26 cellular contexts compared by ENCODE assay signal in genomic region chr11:108016647-108017046, GRCh38.
"Had no signal": no experiment of that assay in that cellular context is flagged by ENCODE, and none has a peak within 500 bp of the region (broad histone marks: within the 10 kb centered on the region; RNA-seq: fewer than 3 reads in every experiment).

No MANE protein-coding gene starts in this region.

- H3K27me3 Mint-ChIP-seq: activated CD8-positive, alpha-beta T cell treated with anti-CD3 and anti-CD28 coated beads for 36 hours; activated naive CD4-positive, alpha-beta T cell treated with anti-CD3 and anti-CD28 coated beads, Interleukin-2, amount 10 ng/mL, durations not matched to agents 7 days and 5 days; brain; central memory CD8-positive, alpha-beta T cell had no signal

- H3K4me1 ChIP-seq: ascending aorta had no signal

- ATAC-seq: activated CD4-positive, CD25-positive, alpha-beta regulatory T cell treated with anti-CD3 and anti-CD28 coated beads, Interleukin-2, amount 50 U/mL, for 24 hours; activated CD8-positive, alpha-beta T cell treated with anti-CD3 and anti-CD28 coated beads for 36 hours; Panc1; Right ventricle myocardium inferior had no signal

- DNase-seq: activated CD4-positive, alpha-beta T cell treated with anti-CD3 and anti-CD28 coated beads for 4 hours; activated CD8-positive, alpha-beta memory T cell treated with anti-CD3 and anti-CD28 coated beads, Interleukin-2, amount 50 U/mL, for 4 hours; activated CD8-positive, alpha-beta T cell treated with anti-CD3 and anti-CD28 coated beads for 36 hours; activated gamma-delta T cell treated with Interleukin-2 at 50 U/mL for 16 hours; activated naive CD4-positive, alpha-beta T cell treated with anti-CD3 and anti-CD28 coated beads, Interleukin-2, amount 10 ng/mL, durations not matched to agents 7 days and 5 days; activated T-cell treated with anti-CD3 and anti-CD28 coated beads, Interleukin-2, amount 50 U/mL, for 1 hour; MM.1S; NCI-H1105; NCI-H1436; NCI-H1694 treated with DMSO at 0.1 percent for 48 hours; NCI-H2029 treated with DMSO at 0.1 percent for 48 hours; NCI-H345; NCI-H510A; NCI-H69; NK-92 treated with Interleukin-12 subunit alpha and Interleukin-12 subunit beta, amount 100 ng/mL, for 24 hours; OCI-M1; RPMI8226; SW 1271 had no signal

- H3K27ac Mint-ChIP-seq: activated naive CD4-positive, alpha-beta T cell treated with anti-CD3 and anti-CD28 coated beads, Interleukin-2, amount 10 ng/mL, durations not matched to agents 7 days and 5 days; activated T-helper 2 cell treated with anti-CD3 and anti-CD28 coated beads, Interferon-gamma antibody, Interleukin-2, Interleukin-4, amounts not matched to agents 10 μg/mL and 5 μg/mL and 100 μg/mL, durations not matched to agents 14 hours and 24 hours and 36 hours had no signal

- H3K36me3 ChIP-seq: ascending aorta had no signal

- H3K9me3 Mint-ChIP-seq: activated CD8-positive, alpha-beta T cell treated with anti-CD3 and anti-CD28 coated beads for 36 hours; activated naive CD4-positive, alpha-beta T cell treated with anti-CD3 and anti-CD28 coated beads, Interleukin-2, amount 10 ng/mL, durations not matched to agents 7 days and 5 days; activated T-helper 2 cell treated with anti-CD3 and anti-CD28 coated beads, Interferon-gamma antibody, Interleukin-2, Interleukin-4, amounts not matched to agents 10 μg/mL and 5 μg/mL and 100 μg/mL, durations not matched to agents 14 hours and 24 hours and 36 hours; brain; central memory CD8-positive, alpha-beta T cell had no signal

- H3K27me3 ChIP-seq: ascending aorta had no signal

- H3K9me3 ChIP-seq: ascending aorta had no signal

- H3K4me3 Mint-ChIP-seq: activated CD8-positive, alpha-beta T cell treated with anti-CD3 and anti-CD28 coated beads for 36 hours; activated naive CD4-positive, alpha-beta T cell treated with anti-CD3 and anti-CD28 coated beads, Interleukin-2, amount 10 ng/mL, durations not matched to agents 7 days and 5 days; brain had no signal

- H3K4me3 ChIP-seq: ascending aorta, SK-N-MC had no signal

- H3K27ac ChIP-seq: ascending aorta, SK-N-MC had no signal
